ENCODE assay signal across 22 cellular contexts in the genomic region with DNA sequence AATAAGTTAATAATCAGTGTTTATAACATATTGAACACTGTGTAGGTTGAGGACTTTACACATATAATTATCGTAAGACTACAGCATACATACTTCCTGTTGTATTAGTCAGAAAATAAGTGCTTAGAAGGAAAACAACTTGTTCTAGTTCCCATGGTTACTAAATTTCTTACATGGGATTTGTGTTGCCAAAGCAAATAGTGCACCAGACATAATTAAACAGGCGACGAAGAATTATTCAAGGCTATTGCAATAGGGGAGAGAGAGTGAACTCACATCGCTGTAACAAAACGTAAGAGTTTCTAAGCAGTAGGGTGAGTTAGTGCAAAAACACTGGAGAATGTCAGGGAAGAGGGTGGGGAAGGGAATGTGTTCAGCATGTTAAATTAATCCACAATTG.
DNase-seq lines count a peak whose midpoint lies in the region; FAIRE-seq and TF ChIP-seq lines count a peak whose summit lies in the region.
"Had no signal": no experiment of that assay in that cellular context is flagged by ENCODE, and none has a peak within 500 bp of the region (broad histone marks: within the 10 kb centered on the region; RNA-seq: fewer than 3 reads in every experiment).

No MANE protein-coding gene starts in this region.

- H3K23me2 ChIP-seq in H1 (ENCODE audit: low read depth, low read length), result no peaks in the 10 kb centered on the region

- no peak overlapping the region for H2BK20ac ChIP-seq in H1 (ENCODE audit: low read length)

- no peak overlapping the region for H3K56ac ChIP-seq in H1 (replicated peaks; ENCODE audit: insufficient read length, low read depth, low read length)

- H4K20me1 ChIP-seq in H1 (replicated peaks in 1 of 2; ENCODE audit: control insufficient read depth in 1 of 2, insufficient read depth in 2 of 2, low read length in 2 of 2), result no peaks in the 10 kb centered on the region

- CTCF ChIA-PET in H1 (lab: Charles Lee; ENCODE audit: partially characterized antibody), result no interaction called here

- no peak for TF ChIP-seq CTCF in H1 (IDR thresholded peaks at IDR 0.05; ENCODE audit: control extremely low read depth in 1 of 3, insufficient read depth in 1 of 3, low read depth in 1 of 3, low read length in 3 of 3)

- H3K4ac ChIP-seq in H1 (replicated peaks; ENCODE audit: insufficient read length, low read depth, low read length), result peak overlapping the region; percentile 6

- no peak overlapping the region for H4K5ac ChIP-seq in H1 (ENCODE audit: insufficient read length, low read depth, low read length)

- H3K9me3 ChIP-seq in H1 (ENCODE audit: insufficient read depth in 2 of 2, low read depth in 1 of 2, low read length in 1 of 2) (no peaks in the 10 kb centered on the region), small intestine (ENCODE audit: control insufficient read depth, low read depth) (no peaks in the 10 kb centered on the region)
- H3K9me3 ChIP-seq: heart right ventricle, stomach, upper lobe of left lung had no signal

- no peak for TF ChIP-seq POLR2A in H1 (IDR thresholded peaks at IDR 0.05; ENCODE audit: control extremely low read depth in 1 of 2, low read depth in 2 of 2, low read length in 2 of 2)

- no peaks in the 10 kb centered on the region for H3K79me1 ChIP-seq in H1 (ENCODE audit: low read depth, low read length)

- H3K36me3 ChIP-seq in H1 (ENCODE audit: control insufficient read depth in 2 of 4, insufficient read depth in 4 of 4, low read length in 3 of 4), result no peaks in the 10 kb centered on the region
- H3K36me3 ChIP-seq in small intestine (ENCODE audit: control insufficient read depth in 2 of 2, insufficient read depth in 2 of 2, low read length in 2 of 2), result no peaks in the 10 kb centered on the region
- H3K36me3 ChIP-seq: heart right ventricle, stomach, upper lobe of left lung, WERI-Rb-1 had no signal

- H3K27ac ChIP-seq in H1 (ENCODE audit: low read depth, low read length) (no peak overlapping the region), small intestine (ENCODE audit: low read depth in 1 of 2, low read length in 1 of 2) (no peak overlapping the region)
- H3K27ac ChIP-seq: heart right ventricle, HL-60, stomach, upper lobe of left lung, WERI-Rb-1 had no signal

- H3K18ac ChIP-seq in H1 (ENCODE audit: extremely low read depth, low read length), result no peak overlapping the region

- no peak overlapping the region for H4K8ac ChIP-seq in H1 (ENCODE audit: extremely low read depth, insufficient read depth, low read length)

- no peak overlapping the region for H3K23ac ChIP-seq in H1 (ENCODE audit: insufficient read length)

- WGBS in H1 (ENCODE audit: extremely low coverage in 1 of 2, insufficient coverage in 1 of 2, insufficient read length in 1 of 2, insufficient replicate concordance in 2 of 2, low coverage in 1 of 2, low lambda C conversion rate in 2 of 2, missing lambda C conversion rate in 1 of 2), 2 experiments, result 93% methylated on average over 5 of the region's 5 CpGs; no CpG with 5 or more reads in 1 of the 2 experiments
- 75 to 77% (median 75%) methylated on average over 5 of the region's 5 CpGs for WGBS in small intestine, 3 donors

- H4K91ac ChIP-seq in H1 (replicated peaks; ENCODE audit: insufficient read length, low read length), result no peak overlapping the region

- H3K27me3 ChIP-seq in H1 (replicated peaks in 1 of 4; ENCODE audit: control insufficient read depth in 3 of 4, extremely low read depth in 1 of 4, insufficient read depth in 3 of 4, low read length in 3 of 4), result no peaks in the 10 kb centered on the region
- H3K27me3 ChIP-seq in small intestine (ENCODE audit: control insufficient read depth in 2 of 2, insufficient read depth in 2 of 2, low read length in 2 of 2), result no peaks in the 10 kb centered on the region
- H3K27me3 ChIP-seq: heart right ventricle, stomach, upper lobe of left lung had no signal

- TF ChIP-seq RAD21 in H1 (IDR thresholded peaks at IDR 0.05 in 1 of 2, conservative IDR thresholded peaks at IDR 0.05 in 1 of 2; ENCODE audit: low read depth in 2 of 2, low read length in 2 of 2), result no peak

- no peak for TF ChIP-seq EP300 in H1 (IDR thresholded peaks at IDR 0.05; ENCODE audit: borderline replicate concordance in 1 of 2, low read depth in 2 of 2, low read length in 2 of 2)

- no peak overlapping the region for H2AK5ac ChIP-seq in H1 (ENCODE audit: low read depth, low read length)

- POLR2A ChIA-PET in H1 (lab: Charles Lee; ENCODE audit: partially characterized antibody), result no interaction called here

- H3K4me1 ChIP-seq in H1 (replicated peaks in 1 of 4; ENCODE audit: control insufficient read depth in 3 of 4, insufficient read depth in 4 of 4, low read length in 3 of 4) (no peaks in the 10 kb centered on the region), small intestine (ENCODE audit: control insufficient read depth in 2 of 2, insufficient read depth in 1 of 2, low read depth in 1 of 2, low read length in 1 of 2) (no peaks in the 10 kb centered on the region)
- H3K4me1 ChIP-seq: stomach, upper lobe of left lung had no signal

- H3K4me2 ChIP-seq in H1 (ENCODE audit: insufficient read depth in 1 of 2, low read depth in 2 of 2, low read length in 2 of 2), result no peak overlapping the region

- H2BK15ac ChIP-seq in H1 (ENCODE audit: low read length), result no peak overlapping the region

- no peak overlapping the region for H2BK12ac ChIP-seq in H1 (ENCODE audit: low read depth, low read length)

- 0 out of 2 replicates have a peak overlapping the region, but pooled peaks have one; percentile 79 for H2AFZ ChIP-seq in H1 (ENCODE audit: low read length)

- no peak overlapping the region for H2BK5ac ChIP-seq in H1 (ENCODE audit: low read depth, low read length)

- H3K4me3 ChIP-seq in H1 (ENCODE audit: extremely low read depth in 1 of 4, insufficient read depth in 2 of 4, low read depth in 3 of 4, low read length in 4 of 4) (no peak overlapping the region), small intestine (ENCODE audit: low read depth in 1 of 2, low read length in 2 of 2) (no peak overlapping the region)
- H3K4me3 ChIP-seq: heart right ventricle, stomach, upper lobe of left lung had no signal

- no peak overlapping the region for H2BK120ac ChIP-seq in H1 (replicated peaks; ENCODE audit: low read depth, low read length)

- no peak for FAIRE-seq in H1 (lab: Jason Lieb, UNC)
- no peak for FAIRE-seq in small intestine (lab: Jason Lieb, UNC)
- FAIRE-seq: keratinocyte had no signal

- no peak overlapping the region for H3K14ac ChIP-seq in H1 (ENCODE audit: insufficient read length)

- DNase-seq in COR-L47 (lab: John Stamatoyannopoulos, UW) (peak; percentile 51), NCI-H69 (lab: John Stamatoyannopoulos, UW) (peak; percentile 43), H1 (ENCODE audit: low read depth in 1 of 2, low spot score in 2 of 2) (no peak), left kidney (ENCODE audit: low read depth, low spot score) (peak; percentile 28), small intestine (no peak), COLO829 (ENCODE audit: low spot score) (no peak), dermis blood vessel endothelial cell (no peak)
- DNase-seq in activated CD4-positive, alpha-beta T cell treated with anti-CD3 and anti-CD28 coated beads, Interleukin-2, amount 50 U/mL, for 4 hours, result no peak
- DNase-seq: activated CD4-positive, alpha-beta memory T cell treated with anti-CD3 and anti-CD28 coated beads, Interleukin-2, amount 10 ng/mL, durations not matched to agents 7 days and 5 days; activated naive CD4-positive, alpha-beta T cell treated with anti-CD3 and anti-CD28 coated beads, Interleukin-2, amount 10 ng/mL, durations not matched to agents 7 days and 5 days; activated T-cell treated with anti-CD3 and anti-CD28 coated beads, Interleukin-2, amount 50 U/mL, for 24 hours; DMS79 treated with DMSO at 0.1 percent for 48 hours; heart right ventricle; NCI-H1930; NCI-H510A treated with DMSO at 0.1 percent for 48 hours; right cardiac atrium; SIG-M5; stomach; upper lobe of left lung; WERI-Rb-1 had no signal

- no peaks in the 10 kb centered on the region for H3K79me2 ChIP-seq in H1 (ENCODE audit: control insufficient read depth in 1 of 2, insufficient read depth in 2 of 2, low read length in 2 of 2)

- no peak overlapping the region for H3K9ac ChIP-seq in H1 (replicated peaks in 1 of 4; ENCODE audit: extremely low read depth in 1 of 4, low read depth in 3 of 4, low read length in 3 of 4)

TF ChIP-seq in H1, 55 proteins besides CTCF, POLR2A, EP300 and RAD21:
- TF ChIP-seq HDAC2 (IDR thresholded peaks at IDR 0.05; ENCODE audit: borderline replicate concordance in 1 of 2, low read depth in 2 of 2, low read length in 2 of 2) (no peak), TEAD4 (IDR thresholded peaks at IDR 0.05; ENCODE audit: low read depth, low read length) (no peak), CHD2 (IDR thresholded peaks at IDR 0.05; ENCODE audit: low read length) (no peak), SUZ12 (IDR thresholded peaks at IDR 0.05; ENCODE audit: low read length) (no peak), PHF8 (conservative IDR thresholded peaks at IDR 0.05; ENCODE audit: low read depth, low read length) (no peak), POU5F1 (IDR thresholded peaks at IDR 0.05; ENCODE audit: low read depth, low read length) (no peak), ATF2 (IDR thresholded peaks at IDR 0.05; ENCODE audit: low read length) (no peak), KDM4A (IDR thresholded peaks at IDR 0.05; ENCODE audit: low read depth, low read length, severe bottlenecking) (no peak), SP2 (IDR thresholded peaks at IDR 0.05; ENCODE audit: low read length) (no peak), RFX5 (IDR thresholded peaks at IDR 0.05; ENCODE audit: borderline replicate concordance, low read depth, low read length) (no peak), RBBP5 (IDR thresholded peaks at IDR 0.05; ENCODE audit: borderline replicate concordance, low read depth, low read length) (no peak), TBP (IDR thresholded peaks at IDR 0.05; ENCODE audit: low read depth, low read length) (no peak), TAF1 (IDR thresholded peaks at IDR 0.05; ENCODE audit: low read depth, low read length) (no peak), CTBP2 (IDR thresholded peaks at IDR 0.05; ENCODE audit: borderline replicate concordance, insufficient read depth, insufficient read length, low read length) (no peak), HDAC6 (IDR thresholded peaks at IDR 0.05; ENCODE audit: low read depth, low read length) (no peak), SP1 (IDR thresholded peaks at IDR 0.05; ENCODE audit: low read depth, low read length) (no peak)
TF ChIP-seq in H1: peak in this region for 0.

Comparison
In these comparisons a context has a peak if more than half of its experiments do, and no peak if none do; other contexts are left out.
1. DNase-seq: peak in COR-L47 (single experiment), NCI-H69 (single experiment) and left kidney (single experiment); none in H1 (0 of 2), small intestine (single experiment), activated CD4-positive, alpha-beta T cell treated with anti-CD3 and anti-CD28 coated beads, Interleukin-2, amount 50 U/mL, for 4 hours (0 of 2), COLO829 (single experiment) and dermis blood vessel endothelial cell (single experiment).